ENCODE assay signal across 16 cellular contexts in genomic region chr1:244436336-244437102, GRCh38. TPM values are rescaled to one million over a fixed set of nuclear protein-coding genes. Genes with fewer than 3 reads are reported as not detected.
DNase-seq lines count a peak whose midpoint lies in the region; ATAC-seq, FAIRE-seq and TF ChIP-seq lines count a peak whose summit lies in the region.
"Had no signal": no experiment of that assay in that cellular context is flagged by ENCODE, and none has a peak within 500 bp of the region (broad histone marks: within the 10 kb centered on the region; RNA-seq: fewer than 3 reads in every experiment).

No MANE protein-coding gene starts in this region.

- H3K4me3 ChIP-seq in neutrophil (ENCODE audit: low read depth in 1 of 2, low read length in 1 of 2), result no peak overlapping the region
- no peak overlapping the region for H3K4me3 ChIP-seq in left lung
- H3K4me3 ChIP-seq: HAP-1, SK-N-MC, thyroid gland had no signal

- ATAC-seq in GM18873 (IDR thresholded peaks at IDR 0.05; ENCODE audit: low FRiP score, unreplicated experiment), result no peak
- ATAC-seq in left lung, result no peak

- TF ChIP-seq CTCF in neutrophil (IDR thresholded peaks at IDR 0.05) (no peak), left lung (IDR thresholded peaks at IDR 0.05) (no peak)

- no peaks in the 10 kb centered on the region for H3K9me3 Mint-ChIP-seq in T-helper 2 cell treated with Interferon-gamma antibody and Interleukin-4, amounts not matched to agents 5 μg/mL and 100 μg/mL, for 36 hours

- H3K27me3 Mint-ChIP-seq in T-helper 2 cell treated with Interferon-gamma antibody and Interleukin-4, amounts not matched to agents 5 μg/mL and 100 μg/mL, for 36 hours (ENCODE audit: low read depth), result no peaks in the 10 kb centered on the region

- H3K36me3 ChIP-seq in neutrophil, result peaks cover 33% of the 10 kb centered on the region
- H3K36me3 ChIP-seq in left lung, result peaks cover 0 to 49% of the 10 kb centered on the region in 2 donors

- no peak overlapping the region for H3K4me3 Mint-ChIP-seq in T-helper 2 cell treated with Interferon-gamma antibody and Interleukin-4, amounts not matched to agents 5 μg/mL and 100 μg/mL, for 36 hours

- intact Hi-C loops in left lung (cut with DNase I), result no loop called here

- DNase-seq in T-helper 2 cell treated with Interferon-gamma antibody and Interleukin-4, amounts not matched to agents 5 μg/mL and 100 μg/mL, for 36 hours (ENCODE audit: low spot score), result no peak
- DNase-seq in T-helper 2 cell (no peak), RCC 7860 (ENCODE audit: low spot score) (no peak), left lung (no peak), DMS53 treated with DMSO at 0.1 percent for 48 hours (lab: John Stamatoyannopoulos, UW; ENCODE audit: unreplicated experiment) (no peak)
- DNase-seq: amygdala, mesendoderm, NCI-H1694, retina, thyroid gland had no signal

- FAIRE-seq in RCC 7860 (lab: Jason Lieb, UNC), result peak; percentile 58

- no peaks in the 10 kb centered on the region for H3K27me3 ChIP-seq in neutrophil
- no peaks in the 10 kb centered on the region for H3K27me3 ChIP-seq in left lung
- H3K27me3 ChIP-seq: thyroid gland had no signal

- peaks cover 30% of the 10 kb centered on the region for H3K36me3 Mint-ChIP-seq in T-helper 2 cell treated with Interferon-gamma antibody and Interleukin-4, amounts not matched to agents 5 μg/mL and 100 μg/mL, for 36 hours (ENCODE audit: low read depth)

- H3K27ac ChIP-seq in cingulate gyrus (ENCODE audit: low read depth, low read length) (peak overlapping the region; percentile 23), neutrophil (peak overlapping the region; percentile 58), left lung (peak overlapping the region in 1 of 2 donors; percentile 17)
- H3K27ac ChIP-seq: 22Rv1, SK-N-MC, thyroid gland had no signal

- H3K4me1 ChIP-seq in neutrophil (ENCODE audit: control insufficient read depth in 1 of 2, insufficient read depth in 1 of 2, low read depth in 1 of 2, low read length in 1 of 2) (peaks cover 7 to 18% of the 10 kb centered on the region in 2 experiments), left lung (peaks cover 6 to 23% of the 10 kb centered on the region in 2 donors)
- H3K4me1 ChIP-seq: HAP-1 had no signal

- peaks cover 24% of the 10 kb centered on the region for H3K4me1 Mint-ChIP-seq in T-helper 2 cell treated with Interferon-gamma antibody and Interleukin-4, amounts not matched to agents 5 μg/mL and 100 μg/mL, for 36 hours (ENCODE audit: low read depth)

- H3K9me3 ChIP-seq in neutrophil (no peaks in the 10 kb centered on the region), left lung (no peaks in the 10 kb centered on the region)
- H3K9me3 ChIP-seq: HAP-1, thyroid gland had no signal

- H3K27ac Mint-ChIP-seq in T-helper 2 cell treated with Interferon-gamma antibody and Interleukin-4, amounts not matched to agents 5 μg/mL and 100 μg/mL, for 36 hours, result peak overlapping the region; percentile 60

RNA-seq across cellular contexts. Expression of gene ADSS2, which starts 15.2 kb away (rescaled TPM):
- 10 to 100 TPM; 37.2 to 46.3 TPM for total RNA-seq in left lung

RNA-seq across cellular contexts. Expression of gene CATSPERE, which starts 24.6 kb away (rescaled TPM):
- under 1 TPM; 0.92 to 0.96 TPM for total RNA-seq in left lung
